Comparison of ENCODE assay signal across 1 cellular context in the genomic region with DNA sequence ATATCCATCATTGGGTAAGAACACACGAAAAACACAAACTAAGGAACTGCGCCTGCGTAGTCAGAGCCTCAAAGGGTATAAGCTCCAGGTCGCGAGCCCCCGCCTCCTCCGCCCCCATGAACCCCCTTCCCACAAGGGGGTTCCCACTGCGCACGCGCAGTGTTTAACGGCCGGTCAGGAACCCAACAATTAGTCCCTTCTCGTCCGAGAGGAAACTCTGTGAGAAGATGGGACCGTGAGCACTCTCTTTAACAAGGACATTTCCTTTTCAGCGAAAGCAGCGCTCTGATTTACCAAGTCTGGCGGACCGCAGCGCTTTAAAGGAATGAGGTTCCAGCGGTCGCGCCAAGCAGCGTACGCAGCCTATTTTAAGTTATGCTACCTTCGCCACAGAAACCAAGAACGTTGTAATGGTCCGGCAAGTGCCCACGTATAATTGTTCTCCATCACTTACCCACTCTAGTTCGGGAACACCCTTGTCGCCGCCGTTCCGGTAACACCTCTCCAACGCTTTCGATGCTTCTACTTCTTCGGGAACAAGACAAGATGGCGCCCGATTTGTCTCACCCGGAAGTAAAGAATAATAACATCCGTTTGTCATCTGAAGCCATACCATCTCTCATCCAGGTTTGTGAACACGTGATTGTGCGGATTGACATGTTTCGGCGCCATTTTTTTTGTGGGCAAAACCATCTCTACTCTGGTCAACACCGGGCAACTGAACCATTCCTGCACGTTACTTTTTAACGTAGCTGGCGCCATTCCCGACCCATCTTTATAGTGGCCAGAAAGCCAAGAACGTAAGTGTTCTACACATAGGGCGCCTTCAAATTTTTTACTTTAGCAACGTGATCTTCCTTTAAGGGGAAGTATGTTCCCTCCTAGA.
TF ChIP-seq lines count a peak whose summit lies in the region.

A gene with protein sequence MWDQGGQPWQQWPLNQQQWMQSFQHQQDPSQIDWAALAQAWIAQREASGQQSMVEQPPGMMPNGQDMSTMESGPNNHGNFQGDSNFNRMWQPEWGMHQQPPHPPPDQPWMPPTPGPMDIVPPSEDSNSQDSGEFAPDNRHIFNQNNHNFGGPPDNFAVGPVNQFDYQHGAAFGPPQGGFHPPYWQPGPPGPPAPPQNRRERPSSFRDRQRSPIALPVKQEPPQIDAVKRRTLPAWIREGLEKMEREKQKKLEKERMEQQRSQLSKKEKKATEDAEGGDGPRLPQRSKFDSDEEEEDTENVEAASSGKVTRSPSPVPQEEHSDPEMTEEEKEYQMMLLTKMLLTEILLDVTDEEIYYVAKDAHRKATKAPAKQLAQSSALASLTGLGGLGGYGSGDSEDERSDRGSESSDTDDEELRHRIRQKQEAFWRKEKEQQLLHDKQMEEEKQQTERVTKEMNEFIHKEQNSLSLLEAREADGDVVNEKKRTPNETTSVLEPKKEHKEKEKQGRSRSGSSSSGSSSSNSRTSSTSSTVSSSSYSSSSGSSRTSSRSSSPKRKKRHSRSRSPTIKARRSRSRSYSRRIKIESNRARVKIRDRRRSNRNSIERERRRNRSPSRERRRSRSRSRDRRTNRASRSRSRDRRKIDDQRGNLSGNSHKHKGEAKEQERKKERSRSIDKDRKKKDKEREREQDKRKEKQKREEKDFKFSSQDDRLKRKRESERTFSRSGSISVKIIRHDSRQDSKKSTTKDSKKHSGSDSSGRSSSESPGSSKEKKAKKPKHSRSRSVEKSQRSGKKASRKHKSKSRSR (minus strand): TSS at position 548 of the 886 bp plus-strand sequence. CDS start 10,649 bp downstream, outside the sequence.

TF ChIP-seq in K562, 482 proteins besides CTCF, POLR2A, EP300 and RAD21 (continued from another document and continues in another):
- TF ChIP-seq, protein P1, sequence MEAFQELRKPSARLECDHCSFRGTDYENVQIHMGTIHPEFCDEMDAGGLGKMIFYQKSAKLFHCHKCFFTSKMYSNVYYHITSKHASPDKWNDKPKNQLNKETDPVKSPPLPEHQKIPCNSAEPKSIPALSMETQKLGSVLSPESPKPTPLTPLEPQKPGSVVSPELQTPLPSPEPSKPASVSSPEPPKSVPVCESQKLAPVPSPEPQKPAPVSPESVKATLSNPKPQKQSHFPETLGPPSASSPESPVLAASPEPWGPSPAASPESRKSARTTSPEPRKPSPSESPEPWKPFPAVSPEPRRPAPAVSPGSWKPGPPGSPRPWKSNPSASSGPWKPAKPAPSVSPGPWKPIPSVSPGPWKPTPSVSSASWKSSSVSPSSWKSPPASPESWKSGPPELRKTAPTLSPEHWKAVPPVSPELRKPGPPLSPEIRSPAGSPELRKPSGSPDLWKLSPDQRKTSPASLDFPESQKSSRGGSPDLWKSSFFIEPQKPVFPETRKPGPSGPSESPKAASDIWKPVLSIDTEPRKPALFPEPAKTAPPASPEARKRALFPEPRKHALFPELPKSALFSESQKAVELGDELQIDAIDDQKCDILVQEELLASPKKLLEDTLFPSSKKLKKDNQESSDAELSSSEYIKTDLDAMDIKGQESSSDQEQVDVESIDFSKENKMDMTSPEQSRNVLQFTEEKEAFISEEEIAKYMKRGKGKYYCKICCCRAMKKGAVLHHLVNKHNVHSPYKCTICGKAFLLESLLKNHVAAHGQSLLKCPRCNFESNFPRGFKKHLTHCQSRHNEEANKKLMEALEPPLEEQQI (IDR thresholded peaks at IDR 0.05), result no peak
- TF ChIP-seq RBM34 (IDR thresholded peaks at IDR 0.05; ENCODE audit: borderline replicate concordance, insufficient read depth, low read length) (no peak), POLR2AphosphoS2 (IDR thresholded peaks at IDR 0.05; ENCODE audit: low read length) (0 out of 2 replicates have a peak, but pooled peaks have one; percentile 45), ZBTB7A (IDR thresholded peaks at IDR 0.05; ENCODE audit: borderline replicate concordance, control insufficient read depth, low read depth, low read length) (peak; percentile 99), PRPF4 (IDR thresholded peaks at IDR 0.05; ENCODE audit: insufficient read depth, low read depth, low read length, poor library complexity, severe bottlenecking) (no peak), CBX1 (IDR thresholded peaks at IDR 0.05; ENCODE audit: low read depth) (0 out of 2 replicates have a peak, but pooled peaks have one; percentile 17), ATF7 (IDR thresholded peaks at IDR 0.05) (no peak; the same call in 1 of the 2 replicates), ATF1 (CRISPR knock-in tag; IDR thresholded peaks at IDR 0.05) (no peak), ATF1 (tag; IDR thresholded peaks at IDR 0.05) (peak; percentile 76), NR3C1 (CRISPR knock-in tag; IDR thresholded peaks at IDR 0.05) (no peak), TOE1 (IDR thresholded peaks at IDR 0.05; ENCODE audit: borderline replicate concordance) (peak; percentile 93), TOE1 (CRISPR knock-in tag; IDR thresholded peaks at IDR 0.05; ENCODE audit: borderline replicate concordance, low read depth) (no peak), NUFIP1 (IDR thresholded peaks at IDR 0.05; ENCODE audit: partially characterized antibody) (no peak), ZNF133 (CRISPR knock-in tag; IDR thresholded peaks at IDR 0.05) (no peak), U2AF2 (optimal IDR thresholded peaks at IDR 0.05; ENCODE audit: low read depth, low read length) (no peak), ERF (CRISPR knock-in tag; IDR thresholded peaks at IDR 0.05) (no peak), MIER1 (IDR thresholded peaks at IDR 0.05; ENCODE audit: low read depth) (no peak; the same call in 1 of the 2 replicates), ZNF217 (CRISPR knock-in tag; IDR thresholded peaks at IDR 0.05) (no peak), HMGN3 (IDR thresholded peaks at IDR 0.05; ENCODE audit: borderline replicate concordance, extremely low read depth, insufficient read length, low read depth, low read length) (no peak), CTBP1 (IDR thresholded peaks at IDR 0.05; ENCODE audit: borderline replicate concordance) (no peak; the same call in 1 of the 2 replicates), MCM7 (IDR thresholded peaks at IDR 0.05) (no peak), PYGO2 (tag; IDR thresholded peaks at IDR 0.05) (no peak), MCM2 (IDR thresholded peaks at IDR 0.05; ENCODE audit: low read depth) (no peak), GATAD2A (IDR thresholded peaks at IDR 0.05) (no peak), FUS (optimal IDR thresholded peaks at IDR 0.05; ENCODE audit: low read depth, low read length) (no peak), JUN (IDR thresholded peaks at IDR 0.05; ENCODE audit: borderline replicate concordance, low read depth, low read length) (peak; percentile 16; the same call in 1 of the 2 replicates), JUN (CRISPR knock-in tag; IDR thresholded peaks at IDR 0.05; ENCODE audit: borderline replicate concordance) (peak; percentile 52; the same call in 1 of the 2 replicates), RBM39 (optimal IDR thresholded peaks at IDR 0.05; ENCODE audit: low read depth, low read length) (no peak), SMARCA5 (IDR thresholded peaks at IDR 0.05) (no peak), ZNF41 (CRISPR knock-in tag; conservative IDR thresholded peaks at IDR 0.05) (no peak), NFE2 (IDR thresholded peaks at IDR 0.05; ENCODE audit: low read depth) (no peak), RBM14 (IDR thresholded peaks at IDR 0.05; ENCODE audit: borderline replicate concordance, insufficient read depth, low read depth, low read length) (no peak), CBX5 (IDR thresholded peaks at IDR 0.05; ENCODE audit: borderline replicate concordance, low read depth) (no peak), XRCC5 (IDR thresholded peaks at IDR 0.05; ENCODE audit: low read depth, low read length) (no peak), STAG1 (CRISPR knock-in tag; IDR thresholded peaks at IDR 0.05; ENCODE audit: borderline replicate concordance) (no peak)
- TF ChIP-seq, protein P2, sequence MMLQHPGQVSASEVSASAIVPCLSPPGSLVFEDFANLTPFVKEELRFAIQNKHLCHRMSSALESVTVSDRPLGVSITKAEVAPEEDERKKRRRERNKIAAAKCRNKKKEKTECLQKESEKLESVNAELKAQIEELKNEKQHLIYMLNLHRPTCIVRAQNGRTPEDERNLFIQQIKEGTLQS (IDR thresholded peaks at IDR 0.05), result no peak; the same call in 1 of the 2 replicates
- TF ChIP-seq, protein P2 (CRISPR knock-in tag; conservative IDR thresholded peaks at IDR 0.05), result peak; percentile 11; the same call in 1 of the 2 replicates
- TF ChIP-seq, protein P3, sequence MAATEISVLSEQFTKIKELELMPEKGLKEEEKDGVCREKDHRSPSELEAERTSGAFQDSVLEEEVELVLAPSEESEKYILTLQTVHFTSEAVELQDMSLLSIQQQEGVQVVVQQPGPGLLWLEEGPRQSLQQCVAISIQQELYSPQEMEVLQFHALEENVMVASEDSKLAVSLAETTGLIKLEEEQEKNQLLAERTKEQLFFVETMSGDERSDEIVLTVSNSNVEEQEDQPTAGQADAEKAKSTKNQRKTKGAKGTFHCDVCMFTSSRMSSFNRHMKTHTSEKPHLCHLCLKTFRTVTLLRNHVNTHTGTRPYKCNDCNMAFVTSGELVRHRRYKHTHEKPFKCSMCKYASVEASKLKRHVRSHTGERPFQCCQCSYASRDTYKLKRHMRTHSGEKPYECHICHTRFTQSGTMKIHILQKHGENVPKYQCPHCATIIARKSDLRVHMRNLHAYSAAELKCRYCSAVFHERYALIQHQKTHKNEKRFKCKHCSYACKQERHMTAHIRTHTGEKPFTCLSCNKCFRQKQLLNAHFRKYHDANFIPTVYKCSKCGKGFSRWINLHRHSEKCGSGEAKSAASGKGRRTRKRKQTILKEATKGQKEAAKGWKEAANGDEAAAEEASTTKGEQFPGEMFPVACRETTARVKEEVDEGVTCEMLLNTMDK (IDR thresholded peaks at IDR 0.05; ENCODE audit: borderline replicate concordance, insufficient read depth, low read depth, low read length, poor library complexity, severe bottlenecking), result no peak
- TF ChIP-seq, protein P4, sequence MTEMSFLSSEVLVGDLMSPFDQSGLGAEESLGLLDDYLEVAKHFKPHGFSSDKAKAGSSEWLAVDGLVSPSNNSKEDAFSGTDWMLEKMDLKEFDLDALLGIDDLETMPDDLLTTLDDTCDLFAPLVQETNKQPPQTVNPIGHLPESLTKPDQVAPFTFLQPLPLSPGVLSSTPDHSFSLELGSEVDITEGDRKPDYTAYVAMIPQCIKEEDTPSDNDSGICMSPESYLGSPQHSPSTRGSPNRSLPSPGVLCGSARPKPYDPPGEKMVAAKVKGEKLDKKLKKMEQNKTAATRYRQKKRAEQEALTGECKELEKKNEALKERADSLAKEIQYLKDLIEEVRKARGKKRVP (CRISPR knock-in tag; IDR thresholded peaks at IDR 0.05), result no peak
- TF ChIP-seq, protein P5, sequence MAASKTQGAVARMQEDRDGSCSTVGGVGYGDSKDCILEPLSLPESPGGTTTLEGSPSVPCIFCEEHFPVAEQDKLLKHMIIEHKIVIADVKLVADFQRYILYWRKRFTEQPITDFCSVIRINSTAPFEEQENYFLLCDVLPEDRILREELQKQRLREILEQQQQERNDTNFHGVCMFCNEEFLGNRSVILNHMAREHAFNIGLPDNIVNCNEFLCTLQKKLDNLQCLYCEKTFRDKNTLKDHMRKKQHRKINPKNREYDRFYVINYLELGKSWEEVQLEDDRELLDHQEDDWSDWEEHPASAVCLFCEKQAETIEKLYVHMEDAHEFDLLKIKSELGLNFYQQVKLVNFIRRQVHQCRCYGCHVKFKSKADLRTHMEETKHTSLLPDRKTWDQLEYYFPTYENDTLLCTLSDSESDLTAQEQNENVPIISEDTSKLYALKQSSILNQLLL (CRISPR knock-in tag; IDR thresholded peaks at IDR 0.05; ENCODE audit: borderline replicate concordance), result no peak
- TF ChIP-seq, protein P6, sequence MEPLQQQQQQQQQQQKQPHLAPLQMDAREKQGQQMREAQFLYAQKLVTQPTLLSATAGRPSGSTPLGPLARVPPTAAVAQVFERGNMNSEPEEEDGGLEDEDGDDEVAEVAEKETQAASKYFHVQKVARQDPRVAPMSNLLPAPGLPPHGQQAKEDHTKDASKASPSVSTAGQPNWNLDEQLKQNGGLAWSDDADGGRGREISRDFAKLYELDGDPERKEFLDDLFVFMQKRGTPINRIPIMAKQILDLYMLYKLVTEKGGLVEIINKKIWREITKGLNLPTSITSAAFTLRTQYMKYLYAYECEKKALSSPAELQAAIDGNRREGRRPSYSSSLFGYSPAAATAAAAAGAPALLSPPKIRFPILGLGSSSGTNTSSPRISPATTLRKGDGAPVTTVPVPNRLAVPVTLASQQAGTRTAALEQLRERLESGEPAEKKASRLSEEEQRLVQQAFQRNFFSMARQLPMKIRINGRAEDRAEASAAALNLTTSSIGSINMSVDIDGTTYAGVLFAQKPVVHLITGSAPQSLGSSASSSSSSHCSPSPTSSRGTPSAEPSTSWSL (CRISPR knock-in tag; IDR thresholded peaks at IDR 0.05; ENCODE audit: borderline replicate concordance), result no peak
- TF ChIP-seq, protein P7, sequence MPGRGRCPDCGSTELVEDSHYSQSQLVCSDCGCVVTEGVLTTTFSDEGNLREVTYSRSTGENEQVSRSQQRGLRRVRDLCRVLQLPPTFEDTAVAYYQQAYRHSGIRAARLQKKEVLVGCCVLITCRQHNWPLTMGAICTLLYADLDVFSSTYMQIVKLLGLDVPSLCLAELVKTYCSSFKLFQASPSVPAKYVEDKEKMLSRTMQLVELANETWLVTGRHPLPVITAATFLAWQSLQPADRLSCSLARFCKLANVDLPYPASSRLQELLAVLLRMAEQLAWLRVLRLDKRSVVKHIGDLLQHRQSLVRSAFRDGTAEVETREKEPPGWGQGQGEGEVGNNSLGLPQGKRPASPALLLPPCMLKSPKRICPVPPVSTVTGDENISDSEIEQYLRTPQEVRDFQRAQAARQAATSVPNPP (IDR thresholded peaks at IDR 0.05; ENCODE audit: borderline replicate concordance, insufficient read depth, insufficient read length), result no peak
- TF ChIP-seq, protein P8, sequence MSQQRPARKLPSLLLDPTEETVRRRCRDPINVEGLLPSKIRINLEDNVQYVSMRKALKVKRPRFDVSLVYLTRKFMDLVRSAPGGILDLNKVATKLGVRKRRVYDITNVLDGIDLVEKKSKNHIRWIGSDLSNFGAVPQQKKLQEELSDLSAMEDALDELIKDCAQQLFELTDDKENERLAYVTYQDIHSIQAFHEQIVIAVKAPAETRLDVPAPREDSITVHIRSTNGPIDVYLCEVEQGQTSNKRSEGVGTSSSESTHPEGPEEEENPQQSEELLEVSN (IDR thresholded peaks at IDR 0.05; ENCODE audit: borderline replicate concordance in 1 of 2, extremely low read depth in 1 of 2, insufficient read depth in 1 of 2, insufficient read length in 1 of 2, low read depth in 1 of 2, low read length in 1 of 2, poor library complexity in 1 of 2, severe bottlenecking in 1 of 2), result peak in 1 of 2 experiments; percentile 39
